Comparison of ENCODE assay signal across 8 cellular contexts in the genomic region with DNA sequence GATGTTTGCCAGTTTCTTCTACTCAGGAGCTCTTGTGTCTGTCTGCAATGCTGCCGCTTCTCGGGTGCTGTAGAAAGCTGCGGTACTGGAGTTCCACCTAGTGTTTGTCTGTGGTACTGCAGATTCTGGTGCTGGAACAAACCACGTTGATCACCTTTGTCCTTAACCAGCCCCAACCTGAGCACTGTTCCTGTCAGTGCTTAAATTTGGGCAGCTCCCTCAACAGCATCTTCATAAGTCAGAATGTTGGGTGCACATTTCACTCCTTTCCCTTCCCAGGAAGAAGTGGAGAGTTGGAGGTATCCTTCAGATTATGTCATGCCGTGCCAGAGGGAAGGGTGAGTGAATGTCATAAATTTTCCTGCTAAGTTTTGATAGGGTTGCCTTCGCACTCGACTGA. TPM values are rescaled to one million over a fixed set of nuclear protein-coding genes. Genes with fewer than 3 reads are reported as not detected.
DNase-seq lines count a peak whose midpoint lies in the region; ATAC-seq and TF ChIP-seq lines count a peak whose summit lies in the region.

No MANE protein-coding gene starts in this region.

- no peaks in the 10 kb centered on the region for H3K79me2 ChIP-seq in OCI-LY7 (ENCODE audit: insufficient read depth, low read depth, low read length)

- H3K4me1 ChIP-seq in OCI-LY7 (ENCODE audit: insufficient read depth, low read length, poor library complexity, severe bottlenecking) (no peaks in the 10 kb centered on the region), esophagus squamous epithelium (peaks cover 0 to 7% (median 0%) of the 10 kb centered on the region in 3 donors)

- no peak for TF ChIP-seq POLR2A in esophagus squamous epithelium (IDR thresholded peaks at IDR 0.05)

- peak; percentile 78 for DNase-seq in Jurkat, Clone E6-1 (ENCODE audit: low read depth, low spot score)
- peak; percentile 77 for DNase-seq in OCI-LY7 (ENCODE audit: low spot score)
- DNase-seq in activated T-cell treated with anti-CD3 and anti-CD28 coated beads for 24 hours (ENCODE audit: low read depth): peak; percentile 74
- no peak for DNase-seq in esophagus squamous epithelium (lab: John Stamatoyannopoulos, UW)
- DNase-seq in stimulated activated naive B cell treated with anti-CD40 and anti-IgM and Interleukin-4, amounts not matched to agents 10 μg/mL and 1 μg/mL and 100 μg/mL, for 72 hours: peak; percentile 59

- no peak overlapping the region for H3K27ac Mint-ChIP-seq in nephron
- no peak overlapping the region for H3K27ac Mint-ChIP-seq in stimulated activated naive B cell treated with anti-CD40 and anti-IgM and Interleukin-4, amounts not matched to agents 10 μg/mL and 1 μg/mL and 100 μg/mL, for 72 hours

- CTCF ChIA-PET in OCI-LY7 (lab: Charles Lee; ENCODE audit: unreplicated experiment): interaction anchor here (0.8 to 1.4 kb wide), 3 partner anchors 14 to 418 kb away, joined by 3 read pairs; no protein-coding TSS in a partner anchor

- no peaks in the 10 kb centered on the region for H3K4me1 Mint-ChIP-seq in nephron
- H3K4me1 Mint-ChIP-seq in stimulated activated naive B cell treated with anti-CD40 and anti-IgM and Interleukin-4, amounts not matched to agents 10 μg/mL and 1 μg/mL and 100 μg/mL, for 72 hours: no peaks in the 10 kb centered on the region

- H3K9me3 ChIP-seq in OCI-LY7 (ENCODE audit: low read length) (no peaks in the 10 kb centered on the region), esophagus squamous epithelium (peaks cover 0 to 7% (median 0%) of the 10 kb centered on the region in 3 donors)

- H4K20me1 ChIP-seq in OCI-LY7 (ENCODE audit: insufficient read depth, low read length): no peaks in the 10 kb centered on the region

- WGBS in esophagus squamous epithelium, 2 donors: 21 to 22% methylated on average over 6 to 7 of the region's 7 CpGs

- no peak overlapping the region for H3K4me3 Mint-ChIP-seq in nephron
- no peak overlapping the region for H3K4me3 Mint-ChIP-seq in stimulated activated naive B cell treated with anti-CD40 and anti-IgM and Interleukin-4, amounts not matched to agents 10 μg/mL and 1 μg/mL and 100 μg/mL, for 72 hours

- intact Hi-C loops in OCI-LY7 (cut with micrococcal nuclease; ENCODE audit: unreplicated experiment) (loop anchor here (2.0 to 10.0 kb wide), 3 partner anchors 76 to 436 kb away; partner anchors contain the start of gene CCDC184), esophagus squamous epithelium (cut with DNase I) (no loop called here)

- no peaks in the 10 kb centered on the region for H3K9me2 ChIP-seq in OCI-LY7 (ENCODE audit: insufficient read depth, low read length)

- no peak overlapping the region for H3K4me2 ChIP-seq in OCI-LY7 (ENCODE audit: low read length)

- TF ChIP-seq CTCF in 22Rv1 (IDR thresholded peaks at IDR 0.05) (peak; percentile 100), OCI-LY7 (conservative IDR thresholded peaks at IDR 0.05; ENCODE audit: low read length) (peak; percentile 98), esophagus squamous epithelium (IDR thresholded peaks at IDR 0.05) (peak; percentile 81 to 99 (median 94)), nephron (IDR thresholded peaks at IDR 0.05; ENCODE audit: unreplicated experiment in 3 of 3) (peak; percentile 93 to 97 (median 96))

- no peaks in the 10 kb centered on the region for H3K36me3 Mint-ChIP-seq in nephron (ENCODE audit: low read depth)
- H3K36me3 Mint-ChIP-seq in stimulated activated naive B cell treated with anti-CD40 and anti-IgM and Interleukin-4, amounts not matched to agents 10 μg/mL and 1 μg/mL and 100 μg/mL, for 72 hours: no peaks in the 10 kb centered on the region

- peaks cover 0 to 37% (median 0%) of the 10 kb centered on the region in 4 donors for H3K27me3 ChIP-seq in esophagus squamous epithelium

- H2AFZ ChIP-seq in OCI-LY7 (ENCODE audit: low read length): no peak overlapping the region

- no peaks in the 10 kb centered on the region for H3K36me3 ChIP-seq in OCI-LY7 (ENCODE audit: insufficient read depth, low read length)
- no peaks in the 10 kb centered on the region for H3K36me3 ChIP-seq in esophagus squamous epithelium

- no TSS peak for BruUV-seq in OCI-LY7 (replicated peaks; lab: Mats Ljungman, UMichigan)

- H3K27ac ChIP-seq in 22Rv1: no peak overlapping the region
- no peak overlapping the region for H3K27ac ChIP-seq in OCI-LY7 (ENCODE audit: low read depth, low read length, poor library complexity, severe bottlenecking)
- H3K27ac ChIP-seq in esophagus squamous epithelium: no peak overlapping the region

- POLR2A ChIA-PET in OCI-LY7 (lab: Charles Lee): interaction anchor here (1.3 kb wide), 1 partner anchor 436 kb away, joined by 6 read pairs; no protein-coding TSS in a partner anchor

- peaks cover 11% of the 10 kb centered on the region for H3K27me3 Mint-ChIP-seq in nephron (ENCODE audit: low read depth)
- peaks cover 35 to 48% of the 10 kb centered on the region in 2 donors for H3K27me3 Mint-ChIP-seq in stimulated activated naive B cell treated with anti-CD40 and anti-IgM and Interleukin-4, amounts not matched to agents 10 μg/mL and 1 μg/mL and 100 μg/mL, for 72 hours

- no peak overlapping the region for H3K4me3 ChIP-seq in Jurkat, Clone E6-1 (ENCODE audit: low read length)
- H3K4me3 ChIP-seq in OCI-LY7 (ENCODE audit: low read depth, low read length, poor library complexity, severe bottlenecking) (no peak overlapping the region), esophagus squamous epithelium (no peak overlapping the region)

- ATAC-seq in GM18499 (IDR thresholded peaks at IDR 0.05; ENCODE audit: insufficient read depth, unreplicated experiment): peak; percentile 55
- ATAC-seq in stimulated activated naive B cell treated with anti-CD40 and anti-IgM and Interleukin-4, amounts not matched to agents 10 μg/mL and 1 μg/mL and 100 μg/mL, for 72 hours (replicated peaks): peak; percentile 89 to 94

- H3K9me3 Mint-ChIP-seq in nephron: peaks cover 13% of the 10 kb centered on the region
- peaks cover 8 to 10% of the 10 kb centered on the region in 2 donors for H3K9me3 Mint-ChIP-seq in stimulated activated naive B cell treated with anti-CD40 and anti-IgM and Interleukin-4, amounts not matched to agents 10 μg/mL and 1 μg/mL and 100 μg/mL, for 72 hours

RNA-seq across cellular contexts. Expression of gene LALBA, which starts 48.7 kb away (rescaled TPM):
- not detected for polyA plus RNA-seq in Jurkat, Clone E6-1 (2012; ENCODE audit: insufficient read depth, insufficient read length)
- total RNA-seq in OCI-LY7 (2014; rRNA removed; shearing (Covaris generic)): not detected in 2 replicates
- total RNA-seq in OCI-LY7 (2022) (not detected in 2 replicates), esophagus squamous epithelium (not detected)
